In the genomic region with DNA sequence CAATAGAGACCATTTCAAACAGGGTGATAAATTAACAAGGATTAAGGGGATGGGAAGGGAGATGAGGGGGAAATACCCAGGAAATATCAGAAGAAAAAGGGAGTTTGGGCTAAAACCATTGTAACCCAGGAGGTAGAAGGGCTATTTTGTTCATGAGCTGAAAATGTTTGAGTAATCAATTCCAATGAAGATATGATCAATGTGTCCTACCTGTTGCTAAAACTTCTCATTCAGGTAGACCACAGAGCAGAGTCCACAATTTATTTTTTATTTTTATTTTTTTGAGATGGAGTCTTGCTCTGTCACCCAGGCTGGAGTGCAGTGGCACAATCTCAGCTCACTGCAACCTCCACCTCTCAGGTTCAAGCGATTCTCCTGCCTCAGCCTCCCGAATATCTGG, we compare ENCODE assay signal across 3 cellular contexts. TPM values are rescaled to one million over a fixed set of nuclear protein-coding genes. Genes with fewer than 3 reads are reported as not detected.
"Had no signal": no experiment of that assay in that cellular context is flagged by ENCODE, and none has a peak within 500 bp of the region (broad histone marks: within the 10 kb centered on the region; RNA-seq: fewer than 3 reads in every experiment).

No MANE protein-coding gene starts in this region.

RNA-seq across cellular contexts. Expression of gene KLHL10, which starts 1.8 kb away (rescaled TPM):
- total RNA-seq: LHCN-M2, M059J, MCF 10A had no signal
